Comparison of ENCODE assay signal across 10 cellular contexts in genomic region chr7:16918288-16918895, GRCh38. TPM values are rescaled to one million over a fixed set of nuclear protein-coding genes. Genes with fewer than 3 reads are reported as not detected.
DNase-seq lines count a peak whose midpoint lies in the region; ATAC-seq and TF ChIP-seq lines count a peak whose summit lies in the region.
"Had no signal": no experiment of that assay in that cellular context is flagged by ENCODE, and none has a peak within 500 bp of the region (broad histone marks: within the 10 kb centered on the region; RNA-seq: fewer than 3 reads in every experiment).

No MANE protein-coding gene starts in this region.

- DNase-seq in AG08395 (ENCODE audit: low spot score) (peak; percentile 20), GM10248 (ENCODE audit: extremely low spot score) (no peak), NCI-H446 (lab: John Stamatoyannopoulos, UW) (peak; percentile 39 to 60), mammary epithelial cell (peak; percentile 25), mesendoderm (peak; percentile 52), cerebellar nuclear complex (lab: John Stamatoyannopoulos, UW) (no peak)
- no peak for DNase-seq in stimulated activated CD4-positive, alpha-beta T cell treated with anti-CD3 and anti-CD28 coated beads, Interleukin-12 subunit alpha, Interleukin-12 subunit beta, amount 100 ng/mL, for 4 hours

- no peaks in the 10 kb centered on the region for H4K20me1 ChIP-seq in mammary epithelial cell (ENCODE audit: insufficient read depth, low read length)

- H3K4me1 ChIP-seq in mammary epithelial cell (ENCODE audit: insufficient read depth, low read length) (peaks cover 36% of the 10 kb centered on the region), mesendoderm (ENCODE audit: control insufficient read depth, low read depth, low read length) (peaks cover 2% of the 10 kb centered on the region)

- TF ChIP-seq POLR2A in GM18505 (IDR thresholded peaks at IDR 0.05; ENCODE audit: borderline replicate concordance, extremely low read depth, insufficient read depth, insufficient read length): no peak

- POLR2A ChIA-PET in GM10248 (lab: Yijun Ruan, JAX): no interaction called here

- H3K56ac ChIP-seq in mesendoderm (ENCODE audit: low read length): no peak overlapping the region

- CTCF ChIA-PET in GM10248 (lab: Yijun Ruan, JAX) (interaction anchor here (0.8 to 2.7 kb wide), 18 partner anchors 8 to 740 kb away, joined by 3 to 13 read pairs (median 5); no protein-coding TSS in a partner anchor), mammary epithelial cell (lab: Charles Lee; ENCODE audit: low non-redundant PET) (interaction anchor here (0.6 to 0.9 kb wide), 5 partner anchors 17 to 117 kb away, joined by 3 to 12 read pairs (median 4); no protein-coding TSS in a partner anchor)

- H3K4me2 ChIP-seq in mammary epithelial cell (ENCODE audit: insufficient read depth, low read depth, low read length) (no peak overlapping the region), mesendoderm (ENCODE audit: low read length) (no peak overlapping the region)

- no peak overlapping the region for H3K23ac ChIP-seq in mesendoderm (ENCODE audit: low read length)

- no peak overlapping the region for H3K4me3 ChIP-seq in mammary epithelial cell (replicated peaks in 1 of 3; ENCODE audit: insufficient read depth in 1 of 3, low read depth in 2 of 3, low read length in 3 of 3)
- no peak overlapping the region for H3K4me3 ChIP-seq in mesendoderm (ENCODE audit: low read length)

- dilution Hi-C loops in mammary epithelial cell (cut with HindIII; ENCODE audit: low sequenced_read_pairs): no loop called here

- no peaks in the 10 kb centered on the region for H3K79me1 ChIP-seq in mesendoderm (ENCODE audit: low read length)

- H2BK15ac ChIP-seq in mesendoderm (replicated peaks; ENCODE audit: low read depth): no peak overlapping the region

- no peak overlapping the region for H2AFZ ChIP-seq in mammary epithelial cell (ENCODE audit: low read depth, low read length)

- no TSS peak for BruUV-seq in mammary epithelial cell (replicated peaks; lab: Mats Ljungman, UMichigan)

- H3K36me3 ChIP-seq in mammary epithelial cell (ENCODE audit: insufficient read depth, low read length): no peaks in the 10 kb centered on the region
- no peaks in the 10 kb centered on the region for H3K36me3 ChIP-seq in mesendoderm (ENCODE audit: control insufficient read depth, insufficient read depth, low read length)

- TF ChIP-seq CTCF in GM10248 (IDR thresholded peaks at IDR 0.05; ENCODE audit: control extremely low read depth, extremely low read depth, low read depth, missing control alignments) (peak; percentile 58), mammary epithelial cell (conservative IDR thresholded peaks at IDR 0.05 in 1 of 2, IDR thresholded peaks at IDR 0.05 in 1 of 2; ENCODE audit: extremely low read depth in 1 of 2, insufficient read depth in 1 of 2, low read depth in 1 of 2, low read length in 2 of 2) (peak; percentile 51 to 63)

- WGBS in mammary epithelial cell (ENCODE audit: low coverage, missing lambda C conversion rate): 46% methylated on average over 6 of the region's 6 CpGs
- no CpG with 5 or more reads among the region's 6 CpGs for WGBS in mesendoderm (ENCODE audit: extremely low coverage, insufficient coverage, low lambda C conversion rate)

- no peak for ATAC-seq in GM18505 (IDR thresholded peaks at IDR 0.05; ENCODE audit: unreplicated experiment)

- H4K8ac ChIP-seq in mesendoderm (ENCODE audit: low read depth, low read length): no peak overlapping the region

- no peak overlapping the region for H3K4ac ChIP-seq in mesendoderm (ENCODE audit: low read depth, low read length)

- no peak overlapping the region for H2BK5ac ChIP-seq in mesendoderm (ENCODE audit: low read length)

- no peaks in the 10 kb centered on the region for H3K27me3 ChIP-seq in mammary epithelial cell (ENCODE audit: insufficient read depth, low read length)
- no peaks in the 10 kb centered on the region for H3K27me3 ChIP-seq in mesendoderm (ENCODE audit: insufficient read depth, low read length, poor library complexity)

- no peak overlapping the region for H3K27ac ChIP-seq in mammary epithelial cell (ENCODE audit: insufficient read depth, low read depth, low read length)
- no peak overlapping the region for H3K27ac ChIP-seq in mesendoderm (ENCODE audit: low read depth, low read length)

- no peak overlapping the region for H2BK120ac ChIP-seq in mesendoderm (ENCODE audit: low read depth, low read length)

- H4K5ac ChIP-seq in mesendoderm (ENCODE audit: low read length): no peak overlapping the region

- no peak overlapping the region for H2AK5ac ChIP-seq in mesendoderm (ENCODE audit: low read length)

- in situ Hi-C loops in mammary epithelial cell (cut with MboI; ENCODE audit: low sequenced_read_pairs in 2 of 2): loop anchor here (10.0 kb wide), 2 partner anchors 114 to 224 kb away; partner anchors contain the start of gene AGR2 (in 1 of the 2)

- H3K79me2 ChIP-seq in mammary epithelial cell (ENCODE audit: insufficient read depth, low read length) (no peaks in the 10 kb centered on the region), mesendoderm (ENCODE audit: control insufficient read depth, insufficient read depth, low read length) (no peaks in the 10 kb centered on the region)

- intact Hi-C loops in mammary epithelial cell (cut with micrococcal nuclease): loop anchor here (1.0 to 10.0 kb wide), 4 partner anchors 27 to 804 kb away; no protein-coding TSS in a partner anchor

- H3K9me3 ChIP-seq in mammary epithelial cell (replicated peaks; ENCODE audit: insufficient read depth, low read length): no peaks in the 10 kb centered on the region

- H3K9ac ChIP-seq in mammary epithelial cell (ENCODE audit: insufficient read depth, low read length): no peak overlapping the region
- H3K9ac ChIP-seq in mesendoderm (ENCODE audit: low read length): no peak overlapping the region

- H3K18ac ChIP-seq in mesendoderm (ENCODE audit: low read length): no peak overlapping the region

RNA-seq across cellular contexts. Expression of gene AGR3, which starts 36.6 kb away (rescaled TPM):
- total RNA-seq in mammary epithelial cell: not detected
- polyA plus RNA-seq in mammary epithelial cell: not detected
- polyA minus RNA-seq in mammary epithelial cell: not detected
- polyA plus RNA-seq in mesendoderm (2013, experiment 1 of 2): not detected
- polyA plus RNA-seq in mesendoderm (2013, experiment 2 of 2): not detected
- total RNA-seq: glomerular endothelial cell, subcutaneous adipose tissue had no signal

Comparison
In these comparisons a context has a peak if more than half of its experiments do, and no peak if none do; other contexts are left out.
1. DNase-seq: peak in AG08395 (single experiment), NCI-H446 (2 of 2), mammary epithelial cell (single experiment) and mesendoderm (single experiment); none in GM10248 (single experiment), cerebellar nuclear complex (0 of 2) and stimulated activated CD4-positive, alpha-beta T cell treated with anti-CD3 and anti-CD28 coated beads, Interleukin-12 subunit alpha, Interleukin-12 subunit beta, amount 100 ng/mL, for 4 hours (single experiment).